19 cellular contexts compared by ENCODE assay signal in the genomic region with DNA sequence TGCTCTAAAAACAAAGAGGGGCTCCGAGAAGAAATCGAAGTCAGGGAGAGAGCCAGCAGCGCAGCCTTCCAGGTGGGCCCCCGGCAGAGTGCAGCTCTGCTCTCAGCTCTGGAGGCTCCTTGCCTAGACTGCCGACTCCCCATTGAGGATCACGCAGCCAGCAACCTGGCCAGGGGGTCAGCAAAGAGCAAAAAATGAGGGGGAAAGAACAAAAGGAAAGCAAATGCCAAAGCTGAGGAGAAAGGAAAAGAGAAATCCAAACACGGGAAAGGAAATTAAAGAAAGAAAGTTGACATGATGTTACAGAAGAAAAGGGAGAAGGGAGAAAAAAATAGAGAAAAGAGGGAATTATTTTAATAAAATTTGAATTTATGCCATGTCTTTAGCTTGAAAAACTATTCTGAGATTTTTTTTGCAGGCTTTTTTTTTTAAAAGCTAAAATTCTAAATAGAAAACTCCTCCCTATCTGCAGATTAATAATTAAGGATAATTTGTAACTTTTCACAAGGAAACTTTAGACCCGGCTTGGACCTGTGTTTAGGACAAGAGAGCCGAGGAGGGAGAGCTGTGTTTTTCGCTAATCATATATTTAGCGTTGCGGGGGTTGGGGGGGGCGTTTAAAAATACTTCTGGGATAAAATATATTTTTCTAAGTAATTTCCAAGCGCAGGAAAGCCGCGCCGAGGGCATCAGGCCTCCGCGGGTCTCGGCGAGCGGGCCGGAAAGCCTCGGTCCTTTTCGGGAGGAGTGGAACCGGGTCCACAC. TPM values are rescaled to one million over a fixed set of nuclear protein-coding genes. Genes with fewer than 3 reads are reported as not detected.
DNase-seq lines count a peak whose midpoint lies in the region; ATAC-seq, FAIRE-seq and TF ChIP-seq lines count a peak whose summit lies in the region.
"Had no signal": no experiment of that assay in that cellular context is flagged by ENCODE, and none has a peak within 500 bp of the region (broad histone marks: within the 10 kb centered on the region; RNA-seq: fewer than 3 reads in every experiment).

No MANE protein-coding gene starts in this region.

- peak overlapping the region; percentile 26 to 86 (median 52) for H3K4me3 Mint-ChIP-seq in naive thymus-derived CD4-positive, alpha-beta T cell
- H3K4me3 Mint-ChIP-seq: activated B cell treated with CpG ODN at 0.5 μM for 24 hours had no signal

- no peak overlapping the region for H2AFZ ChIP-seq in K562 (ENCODE audit: low read depth, low read length)

- no peaks in the 10 kb centered on the region for H3K79me2 ChIP-seq in K562 (ENCODE audit: control insufficient read depth, insufficient read depth, low read length)

- H3K9me3 ChIP-seq in right cardiac atrium (ENCODE audit: control insufficient read depth, low read length) (no peaks in the 10 kb centered on the region), right atrium auricular region (no peaks in the 10 kb centered on the region), K562 (replicated peaks; ENCODE audit: control insufficient read depth, insufficient read depth, low read depth, low read length) (no peaks in the 10 kb centered on the region), BE2C (no peaks in the 10 kb centered on the region)
- no peaks in the 10 kb centered on the region for H3K9me3 ChIP-seq in naive thymus-derived CD4-positive, alpha-beta T cell (ENCODE audit: control insufficient read depth in 2 of 3, low read length in 3 of 3)
- H3K9me3 ChIP-seq: BLaER1 treated with 17β-estradiol and CSF1 and Interleukin-3, amounts not matched to agents 10 nM and 100 nM; prostate gland had no signal

- no peak for FAIRE-seq in K562 (lab: Jason Lieb, UNC)

- DNase-seq in right cardiac atrium = no peak
- DNase-seq in right atrium auricular region (ENCODE audit: low spot score) = no peak
- no peak for DNase-seq in K562 (ENCODE audit: extremely low read depth in 1 of 4, low spot score in 3 of 4)
- no peak for DNase-seq in naive thymus-derived CD4-positive, alpha-beta T cell
- DNase-seq in NCI-H2107 treated with DMSO at 0.1 percent for 48 hours (lab: John Stamatoyannopoulos, UW; ENCODE audit: unreplicated experiment) = no peak
- DNase-seq in BE2C = no peak
- DNase-seq in NCI-H1417 treated with DMSO at 0.1 percent for 48 hours (lab: John Stamatoyannopoulos, UW) = no peak
- DNase-seq: activated B cell treated with CpG ODN at 0.5 μM for 24 hours, hypothalamus, mammary epithelial cell, MM.1S had no signal

- POLR2A ChIA-PET in K562 (lab: Yijun Ruan, JAX) = no interaction called here
- POLR2A ChIA-PET in naive thymus-derived CD4-positive, alpha-beta T cell (lab: Charles Lee) = no interaction called here

- BruUV-seq in K562 (replicated peaks; lab: Mats Ljungman, UMichigan) = no TSS peak

- in situ Hi-C loops in K562 (cut with MboI) = no loop called here

- peaks cover 58 to 90% (median 75%) of the 10 kb centered on the region in 5 donors for H3K27me3 Mint-ChIP-seq in naive thymus-derived CD4-positive, alpha-beta T cell

- H3K27ac ChIP-seq in right cardiac atrium (ENCODE audit: low read length) (no peak overlapping the region), right atrium auricular region (no peak overlapping the region), K562 (ENCODE audit: extremely low read depth, low read depth, low read length) (no peak overlapping the region)
- H3K27ac ChIP-seq in naive thymus-derived CD4-positive, alpha-beta T cell (ENCODE audit: low read depth, low read length) = no peak overlapping the region
- H3K27ac ChIP-seq: BLaER1 treated with 17β-estradiol and CSF1 and Interleukin-3, amounts not matched to agents 10 nM and 100 nM; epithelial cell of prostate; prostate gland; SK-N-MC had no signal

- TF ChIP-seq EP300 in K562 (IDR thresholded peaks at IDR 0.05; ENCODE audit: low read length) = no peak

- H3K9ac ChIP-seq in K562 (ENCODE audit: insufficient read depth in 1 of 2, low read depth in 2 of 2, low read length in 2 of 2) = no peak overlapping the region
- H3K9ac ChIP-seq: BLaER1 treated with 17β-estradiol and CSF1 and Interleukin-3, amounts not matched to agents 10 nM and 100 nM had no signal

- H3K4me2 ChIP-seq in K562 (ENCODE audit: insufficient read depth, low read length) = no peak overlapping the region

- no peaks in the 10 kb centered on the region for H3K9me1 ChIP-seq in K562 (ENCODE audit: control insufficient read depth, insufficient read depth, low read length)

- no peaks in the 10 kb centered on the region for H3K27me3 ChIP-seq in right cardiac atrium (ENCODE audit: control insufficient read depth, insufficient read depth)
- H3K27me3 ChIP-seq in right atrium auricular region = peaks cover 72 to 89% of the 10 kb centered on the region in 2 donors
- H3K27me3 ChIP-seq in K562 (ENCODE audit: control insufficient read depth in 2 of 2, insufficient read depth in 2 of 2, low read length in 2 of 2) = peaks cover 32 to 78% of the 10 kb centered on the region in 2 experiments; a peak in 4 of 5 replicates
- peaks cover 6 to 27% of the 10 kb centered on the region in 2 donors for H3K27me3 ChIP-seq in naive thymus-derived CD4-positive, alpha-beta T cell (ENCODE audit: control insufficient read depth in 2 of 2, insufficient read depth in 2 of 2, low read length in 2 of 2)
- H3K27me3 ChIP-seq in BE2C = peaks cover 95% of the 10 kb centered on the region

- no peaks in the 10 kb centered on the region for H3K9me3 Mint-ChIP-seq in naive thymus-derived CD4-positive, alpha-beta T cell
- H3K9me3 Mint-ChIP-seq: activated B cell treated with CpG ODN at 0.5 μM for 24 hours; activated T-helper 2 cell treated with anti-CD3 and anti-CD28 coated beads, Interferon-gamma antibody, Interleukin-2, Interleukin-4, amounts not matched to agents 10 μg/mL and 5 μg/mL and 100 μg/mL, durations not matched to agents 14 hours and 24 hours and 36 hours had no signal

- peak overlapping the region in 1 of 9 donors; percentile 72 for H3K27ac Mint-ChIP-seq in naive thymus-derived CD4-positive, alpha-beta T cell
- H3K27ac Mint-ChIP-seq: H9 had no signal

- H3K36me3 Mint-ChIP-seq in naive thymus-derived CD4-positive, alpha-beta T cell = no peaks in the 10 kb centered on the region

- TF ChIP-seq CTCF in right atrium auricular region (IDR thresholded peaks at IDR 0.05) (no peak), K562 (IDR thresholded peaks at IDR 0.05 in 2 of 3, conservative IDR thresholded peaks at IDR 0.05 in 1 of 3; ENCODE audit: insufficient read depth in 2 of 3, low read depth in 1 of 3, low read length in 3 of 3) (no peak), BE2C (IDR thresholded peaks at IDR 0.05; ENCODE audit: low read depth, low read length) (no peak)

- H3K36me3 ChIP-seq in right atrium auricular region (no peaks in the 10 kb centered on the region), K562 (ENCODE audit: control insufficient read depth, insufficient read depth, low read length) (no peaks in the 10 kb centered on the region), BE2C (no peaks in the 10 kb centered on the region)
- H3K36me3 ChIP-seq in naive thymus-derived CD4-positive, alpha-beta T cell (ENCODE audit: control insufficient read depth in 2 of 3, insufficient read depth in 3 of 3, low read length in 3 of 3) = no peaks in the 10 kb centered on the region
- H3K36me3 ChIP-seq: BLaER1 treated with 17β-estradiol and CSF1 and Interleukin-3, amounts not matched to agents 10 nM and 100 nM; prostate gland had no signal

- TF ChIP-seq RAD21 in K562 (CRISPR knock-in tag; conservative IDR thresholded peaks at IDR 0.05 in 1 of 2, IDR thresholded peaks at IDR 0.05 in 1 of 2) = no peak

- peaks cover 11% of the 10 kb centered on the region; the same call in 1 of the 2 replicates for H4K20me1 ChIP-seq in K562 (replicated peaks; ENCODE audit: control insufficient read depth, insufficient read depth, low read length)

- peaks cover 17 to 59% (median 40%) of the 10 kb centered on the region in 7 donors for H3K4me1 Mint-ChIP-seq in naive thymus-derived CD4-positive, alpha-beta T cell

- CTCF ChIA-PET in K562 (lab: Yijun Ruan, JAX; ENCODE audit: low intra/inter-chr PET ratio) = interaction anchor here (0.7 kb wide), 2 partner anchors 215 to 911 kb away, joined by 3 to 4 read pairs; no protein-coding TSS in a partner anchor
- CTCF ChIA-PET in naive thymus-derived CD4-positive, alpha-beta T cell (lab: Charles Lee) = no interaction called here

- H3K4me3 ChIP-seq in right cardiac atrium (ENCODE audit: low read length) = peak overlapping the region; percentile 28
- peak overlapping the region in 1 of 2 donors; percentile 34 for H3K4me3 ChIP-seq in right atrium auricular region
- H3K4me3 ChIP-seq in K562 = no peak overlapping the region
- no peak overlapping the region for H3K4me3 ChIP-seq in naive thymus-derived CD4-positive, alpha-beta T cell (ENCODE audit: low read length)
- no peak overlapping the region for H3K4me3 ChIP-seq in BE2C (ENCODE audit: low read depth, low read length)
- H3K4me3 ChIP-seq: prostate gland, SK-N-MC had no signal

- WGBS in right cardiac atrium = 9% methylated on average over 26 of the region's 26 CpGs
- 3% methylated on average over 9 of the region's 26 CpGs for WGBS in K562 (ENCODE audit: insufficient coverage, low coverage, missing lambda C conversion rate)

- H3K4me1 ChIP-seq in right cardiac atrium (ENCODE audit: control insufficient read depth, insufficient read depth, low read length) (no peaks in the 10 kb centered on the region), right atrium auricular region (peaks cover 0 to 61% of the 10 kb centered on the region in 2 donors), K562 (replicated peaks in 1 of 2; ENCODE audit: control insufficient read depth in 2 of 2, insufficient read depth in 2 of 2, low read length in 2 of 2) (peaks cover 0 to 24% of the 10 kb centered on the region in 2 experiments; a peak in 2 of 5 replicates), BE2C (no peaks in the 10 kb centered on the region)
- H3K4me1 ChIP-seq in naive thymus-derived CD4-positive, alpha-beta T cell (ENCODE audit: control insufficient read depth in 2 of 2, insufficient read depth in 2 of 2, low read length in 2 of 2) = peaks cover 4 to 17% of the 10 kb centered on the region in 2 donors

- TF ChIP-seq POLR2A in K562 (conservative IDR thresholded peaks at IDR 0.05) = no peak

- no peak for ATAC-seq in right cardiac atrium
- ATAC-seq in K562 = no peak
- no peak for ATAC-seq in naive thymus-derived CD4-positive, alpha-beta T cell
- no peak for ATAC-seq in GM18867 (IDR thresholded peaks at IDR 0.05; ENCODE audit: unreplicated experiment)

- intact Hi-C loops in right cardiac atrium (cut with DNase I) (no loop called here), K562 (cut with micrococcal nuclease) (no loop called here)
- intact Hi-C loops in naive thymus-derived CD4-positive, alpha-beta T cell (cut with micrococcal nuclease) = loop anchor here (5.0 to 10.0 kb wide), 5 partner anchors 80 to 1210 kb away; partner anchors contain the start of gene LBX1 (in 1 of the 2)

RNA-seq across cellular contexts. Expression of gene PAX2, which starts 1.9 kb away (rescaled TPM):
- total RNA-seq in right cardiac atrium (not detected), right atrium auricular region (not detected), K562 (2014; rRNA removed) (not detected in 2 replicates), K562 (2014; rRNA removed; fragmentation: Illumina TruSeq; extraction: Trizol) (not detected in 2 replicates), K562 (2015; rRNA removed; fragmentation: Illumina TruSeq; extraction: Trizol) (not detected in 2 replicates), K562 (2021) (not detected in 2 replicates)
- polyA plus RNA-seq in right cardiac atrium (not detected), K562 (2011; rRNA removed) (not detected in 2 replicates), K562 (2014; fragmentation: Illumina TruSeq; extraction: Trizol) (not detected in 2 replicates), K562 (2014; fragmentation: Nextera tagmentation; extraction: Ambion mirVana) (not detected), K562 (2014; rRNA removed) (not detected in 2 replicates)
- total RNA-seq in K562 (2011; cell fraction: chromatin; rRNA removed; ENCODE audit: low replicate concordance) = not detected in 2 replicates
- not detected in 2 replicates for total RNA-seq in K562 (2011; cell fraction: nucleolus; rRNA removed)
- total RNA-seq in K562 (2011; cell fraction: nucleoplasm; rRNA removed) = not detected in 2 replicates
- not detected in 2 replicates for polyA plus RNA-seq in K562 (2011; cell fraction: cytosol; rRNA removed)
- not detected in 2 replicates for polyA plus RNA-seq in K562 (2011; cell fraction: nucleus; rRNA removed)
- polyA plus RNA-seq in K562 (2012) = not detected in 2 replicates
- polyA minus RNA-seq in K562 (2011; rRNA and poly(A)+ RNA removed) = not detected in 2 replicates
- polyA minus RNA-seq in K562 (2011; cell fraction: cytosol; rRNA and poly(A)+ RNA removed) = not detected in 2 replicates
- polyA minus RNA-seq in K562 (2011; cell fraction: nucleus; rRNA and poly(A)+ RNA removed) = not detected in 2 replicates
- not detected for total RNA-seq in naive thymus-derived CD4-positive, alpha-beta T cell
- polyA plus RNA-seq in naive thymus-derived CD4-positive, alpha-beta T cell = not detected
- polyA plus RNA-seq in BE2C (2012; ENCODE audit: insufficient read depth, insufficient read length, low read depth) = not detected
- total RNA-seq: activated B cell treated with CpG ODN at 0.5 μM for 24 hours, Daoy, H9, mammary epithelial cell had no signal
- polyA plus RNA-seq: mammary epithelial cell had no signal

Comparison
In these comparisons a context has a peak if more than half of its experiments do, and no peak if none do; other contexts are left out.
1. intact Hi-C loops: an anchor here in naive thymus-derived CD4-positive, alpha-beta T cell (5.0 to 10.0 kb wide); none called in right cardiac atrium and K562.